ENCODE assay signal across 8 cellular contexts in the genomic region with DNA sequence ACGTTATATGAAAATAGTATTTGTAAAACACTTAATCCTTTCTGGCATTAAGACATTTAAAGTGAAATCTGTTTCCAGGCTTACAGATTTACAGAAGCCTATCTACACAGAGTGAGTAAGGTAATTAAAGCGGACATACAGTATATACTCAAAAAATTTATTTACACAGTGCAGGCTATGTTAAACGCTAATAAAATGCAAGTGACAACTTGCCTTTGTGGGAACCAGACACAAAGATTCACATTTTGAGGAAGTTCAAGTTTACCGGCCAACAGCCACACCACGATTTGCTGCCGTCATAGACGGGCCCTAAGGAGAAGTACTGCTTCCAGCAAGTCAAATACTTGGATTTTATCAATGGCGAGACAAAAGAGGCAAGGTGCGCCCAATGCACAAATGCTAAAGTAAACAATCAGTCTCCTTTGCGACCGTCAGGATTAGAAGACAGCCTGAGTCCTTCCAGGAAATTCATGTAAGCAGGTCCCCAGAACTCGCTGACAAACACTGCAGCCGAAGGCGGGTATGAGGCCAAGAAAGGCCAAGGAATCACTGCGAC. TPM values are rescaled to one million over a fixed set of nuclear protein-coding genes. Genes with fewer than 3 reads are reported as not detected.
DNase-seq lines count a peak whose midpoint lies in the region; ATAC-seq lines count a peak whose summit lies in the region.

No MANE protein-coding gene starts in this region.

- peak; percentile 10 for DNase-seq in AG20443 (ENCODE audit: low spot score)
- DNase-seq in epidermal melanocyte (ENCODE audit: insufficient read length, low spot score) = no peak
- no peak for DNase-seq in islet precursor cell

- H3K9me3 ChIP-seq in KOPT-K1 (ENCODE audit: insufficient read depth, low read length, poor library complexity, severe bottlenecking) = no peaks in the 10 kb centered on the region
- H3K9me3 ChIP-seq in duodenal mucosa (ENCODE audit: control insufficient read depth in 1 of 2, low read length in 2 of 2) = no peaks in the 10 kb centered on the region
- no peaks in the 10 kb centered on the region for H3K9me3 ChIP-seq in mononuclear cell (ENCODE audit: low read depth, low read length)

- ATAC-seq in GM19351 (IDR thresholded peaks at IDR 0.05; ENCODE audit: unreplicated experiment) (no peak), GM21390 (IDR thresholded peaks at IDR 0.05; ENCODE audit: unreplicated experiment) (no peak)

- H3K27ac ChIP-seq in KOPT-K1 (ENCODE audit: low read depth, low read length, poor library complexity, severe bottlenecking) (peak overlapping the region; percentile 81), duodenal mucosa (ENCODE audit: low read depth, low read length) (peak overlapping the region; percentile 85)

- H3K9ac ChIP-seq in duodenal mucosa (ENCODE audit: low read depth in 1 of 2, low read length in 2 of 2) = peak overlapping the region; percentile 87 to 94

- H3K36me3 ChIP-seq in KOPT-K1 (ENCODE audit: insufficient read depth, low read length) (peaks cover 25% of the 10 kb centered on the region), duodenal mucosa (ENCODE audit: control insufficient read depth in 1 of 2, insufficient read depth in 2 of 2, low read length in 2 of 2) (no peaks in the 10 kb centered on the region)

- peak overlapping the region; percentile 77 to 98 for H3K4me3 ChIP-seq in duodenal mucosa (ENCODE audit: low read depth in 1 of 2, low read length in 2 of 2)
- peak overlapping the region; percentile 90 for H3K4me3 ChIP-seq in mononuclear cell (ENCODE audit: low read length)

- H3K4me1 ChIP-seq in duodenal mucosa (ENCODE audit: control insufficient read depth in 1 of 2, insufficient read depth in 2 of 2, low read length in 2 of 2) = peaks cover 48 to 50% of the 10 kb centered on the region in 2 donors
- H3K4me1 ChIP-seq in mononuclear cell (ENCODE audit: insufficient read depth, low read length) = peaks cover 41% of the 10 kb centered on the region

- H3K27me3 ChIP-seq in duodenal mucosa (ENCODE audit: control insufficient read depth in 1 of 2, insufficient read depth in 2 of 2, low read length in 2 of 2) (no peaks in the 10 kb centered on the region), mononuclear cell (ENCODE audit: insufficient read depth, low read length) (no peaks in the 10 kb centered on the region)

RNA-seq across cellular contexts. Expression of a gene that starts 0.8 kb away (rescaled TPM):
- 51.4 TPM for total RNA-seq in mononuclear cell

RNA-seq across cellular contexts. Expression of a gene that starts 1.3 kb away (rescaled TPM):
- total RNA-seq in mononuclear cell = 2.4 TPM

RNA-seq across cellular contexts. Expression of a gene that starts 60.0 kb away (rescaled TPM):
- 0.10 TPM for total RNA-seq in mononuclear cell
